7 cellular contexts compared by ENCODE assay signal in genomic region chr4:81528979-81529378, GRCh38. TPM values are rescaled to one million over a fixed set of nuclear protein-coding genes. Genes with fewer than 3 reads are reported as not detected.
"Had no signal": no experiment of that assay in that cellular context is flagged by ENCODE, and none has a peak within 500 bp of the region (broad histone marks: within the 10 kb centered on the region; RNA-seq: fewer than 3 reads in every experiment).

No MANE protein-coding gene starts in this region.

- H3K27me3 Mint-ChIP-seq: IgD-negative memory B cell had no signal

- H3K4me1 Mint-ChIP-seq: IgD-negative memory B cell had no signal

- H3K4me3 Mint-ChIP-seq: IgD-negative memory B cell had no signal

- ATAC-seq: HepG2, K562 had no signal

- H3K27ac Mint-ChIP-seq: IgD-negative memory B cell had no signal

- H3K27ac ChIP-seq: HL-60 had no signal

- H3K4me3 ChIP-seq: K562 had no signal

- DNase-seq: IMR-90, KBM-7 had no signal

RNA-seq across cellular contexts. Expression of gene RASGEF1B, which starts 57.3 kb away (rescaled TPM):
- total RNA-seq: HT1080 had no signal
